8 cellular contexts compared by ENCODE assay signal in genomic region chr18:21444465-21445023, GRCh38.
DNase-seq lines count a peak whose midpoint lies in the region; ATAC-seq, FAIRE-seq and TF ChIP-seq lines count a peak whose summit lies in the region.

No MANE protein-coding gene starts in this region.

- ATAC-seq in HG03039 (IDR thresholded peaks at IDR 0.05; ENCODE audit: unreplicated experiment) (no peak), GM18858 (IDR thresholded peaks at IDR 0.05; ENCODE audit: unreplicated experiment) (no peak)

- H3K79me2 ChIP-seq in astrocyte (ENCODE audit: insufficient read depth, low read length): no peaks in the 10 kb centered on the region

- H3K4me1 ChIP-seq in astrocyte (ENCODE audit: insufficient read depth, low read length) (no peaks in the 10 kb centered on the region), transverse colon (no peaks in the 10 kb centered on the region)

- no peaks in the 10 kb centered on the region for H3K36me3 Mint-ChIP-seq in astrocyte (ENCODE audit: low read depth, unreplicated experiment)

- H3K27ac ChIP-seq in astrocyte (ENCODE audit: low read depth, low read length): no peak overlapping the region
- no peak overlapping the region for H3K27ac ChIP-seq in transverse colon

- H3K27me3 ChIP-seq in astrocyte (ENCODE audit: insufficient read depth, low read length) (no peaks in the 10 kb centered on the region), transverse colon (no peaks in the 10 kb centered on the region)

- no peak overlapping the region for H3K27ac Mint-ChIP-seq in astrocyte (ENCODE audit: unreplicated experiment)

- DNase-seq in A172 (ENCODE audit: low spot score) (peak; percentile 72), GM12865 (ENCODE audit: low read depth) (peak; percentile 65), NCI-H1694 (lab: John Stamatoyannopoulos, UW) (peak; percentile 1), astrocyte (ENCODE audit: low read depth) (peak; percentile 43), inferior parietal cortex (ENCODE audit: extremely low spot score) (peak; percentile 76), transverse colon (peak; percentile 11)

- TF ChIP-seq CTCF in GM12865 (IDR thresholded peaks at IDR 0.05; ENCODE audit: insufficient read depth, low read depth, low read length, missing control alignments): peak; percentile 64
- TF ChIP-seq CTCF in astrocyte (IDR thresholded peaks at IDR 0.05; ENCODE audit: insufficient read depth, low read depth, low read length): peak; percentile 69
- TF ChIP-seq CTCF in transverse colon (IDR thresholded peaks at IDR 0.05): peak; percentile 49 to 59 (median 55)

- in situ Hi-C loops in transverse colon (cut with MboI; ENCODE audit: low pct_ligation_motif_present in 1 of 4, low pct_unique_long_range_greater_than_20kb in 1 of 4, low sequenced_read_pairs in 3 of 4): loop anchor here in 3 of 4 donors (5.0 to 25.0 kb wide), 3 partner anchors 232 to 252 kb away; no protein-coding TSS in a partner anchor

- no peaks in the 10 kb centered on the region for H4K20me1 ChIP-seq in astrocyte (ENCODE audit: insufficient read depth, low read length)

- no peaks in the 10 kb centered on the region for H3K9me3 ChIP-seq in astrocyte (ENCODE audit: insufficient read depth, low read depth, low read length)
- H3K9me3 ChIP-seq in transverse colon: no peaks in the 10 kb centered on the region

- WGBS in transverse colon (ENCODE audit: low coverage in 1 of 2), 2 donors: 73 to 85% methylated on average over 2 of the region's 2 CpGs

- H3K9me3 Mint-ChIP-seq in astrocyte (ENCODE audit: unreplicated experiment): no peaks in the 10 kb centered on the region

- H3K4me3 ChIP-seq in GM12865 (ENCODE audit: low read depth, low read length) (no peak overlapping the region), astrocyte (ENCODE audit: insufficient read depth, low read depth, low read length) (no peak overlapping the region), transverse colon (no peak overlapping the region)

- no peak overlapping the region for H3K9ac ChIP-seq in astrocyte (ENCODE audit: low read length)

- H3K27me3 Mint-ChIP-seq in astrocyte (ENCODE audit: low read depth, unreplicated experiment): no peaks in the 10 kb centered on the region

- no peak overlapping the region for H2AFZ ChIP-seq in astrocyte (ENCODE audit: low read depth, low read length)

- TF ChIP-seq EP300 in transverse colon (IDR thresholded peaks at IDR 0.05; ENCODE audit: low read depth): no peak

- no peaks in the 10 kb centered on the region for H3K36me3 ChIP-seq in astrocyte (ENCODE audit: insufficient read depth, low read length)
- H3K36me3 ChIP-seq in transverse colon: no peaks in the 10 kb centered on the region

- intact Hi-C loops in transverse colon (cut with DNase I; ENCODE audit: low total_unique reads): loop anchor here (5.0 kb wide), 1 partner anchor 247 kb away; no protein-coding TSS in a partner anchor

- TF ChIP-seq POLR2A in transverse colon (IDR thresholded peaks at IDR 0.05): no peak

- peaks cover 15% of the 10 kb centered on the region for H3K4me1 Mint-ChIP-seq in astrocyte (ENCODE audit: low read depth, unreplicated experiment)

- no peak overlapping the region for H3K4me3 Mint-ChIP-seq in astrocyte (ENCODE audit: unreplicated experiment)

- no peak for FAIRE-seq in astrocyte (lab: Jason Lieb, UNC)

- no peak overlapping the region for H3K4me2 ChIP-seq in astrocyte (ENCODE audit: low read length)

Comparison
In these comparisons a context has a peak if more than half of its experiments do, and no peak if none do; other contexts are left out.
1. DNase-seq: peak in every context shown above with its lines; median percentile 76 in inferior parietal cortex; 72 in A172; 65 in GM12865; 43 in astrocyte; 11 in transverse colon; 1 in NCI-H1694.